Comparison of ENCODE assay signal across 1 cellular context in the genomic region with DNA sequence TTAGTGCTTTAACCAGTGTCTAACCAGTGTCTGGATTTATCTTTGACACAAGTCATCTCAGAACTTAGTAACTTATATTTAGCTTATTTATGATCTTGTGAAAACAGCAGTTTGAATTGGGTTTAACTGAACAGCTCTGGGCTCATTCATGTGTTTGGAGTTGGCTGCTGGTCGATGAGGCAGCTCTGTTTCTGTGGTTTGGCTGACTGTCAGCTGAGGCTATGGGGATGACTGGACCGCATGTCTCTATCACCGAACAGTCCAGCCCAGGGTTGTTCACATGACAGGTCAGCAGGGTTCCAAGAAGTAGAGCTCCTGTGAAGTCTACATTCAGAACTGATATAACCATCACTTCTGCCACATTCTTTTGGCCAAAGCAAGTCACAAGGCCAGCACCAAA.
TF ChIP-seq lines count a peak whose summit lies in the region.

No MANE protein-coding gene starts in this region.

TF ChIP-seq in K562, 482 proteins besides CTCF, POLR2A, EP300 and RAD21 (continued from another document):
- TF ChIP-seq, protein P1, sequence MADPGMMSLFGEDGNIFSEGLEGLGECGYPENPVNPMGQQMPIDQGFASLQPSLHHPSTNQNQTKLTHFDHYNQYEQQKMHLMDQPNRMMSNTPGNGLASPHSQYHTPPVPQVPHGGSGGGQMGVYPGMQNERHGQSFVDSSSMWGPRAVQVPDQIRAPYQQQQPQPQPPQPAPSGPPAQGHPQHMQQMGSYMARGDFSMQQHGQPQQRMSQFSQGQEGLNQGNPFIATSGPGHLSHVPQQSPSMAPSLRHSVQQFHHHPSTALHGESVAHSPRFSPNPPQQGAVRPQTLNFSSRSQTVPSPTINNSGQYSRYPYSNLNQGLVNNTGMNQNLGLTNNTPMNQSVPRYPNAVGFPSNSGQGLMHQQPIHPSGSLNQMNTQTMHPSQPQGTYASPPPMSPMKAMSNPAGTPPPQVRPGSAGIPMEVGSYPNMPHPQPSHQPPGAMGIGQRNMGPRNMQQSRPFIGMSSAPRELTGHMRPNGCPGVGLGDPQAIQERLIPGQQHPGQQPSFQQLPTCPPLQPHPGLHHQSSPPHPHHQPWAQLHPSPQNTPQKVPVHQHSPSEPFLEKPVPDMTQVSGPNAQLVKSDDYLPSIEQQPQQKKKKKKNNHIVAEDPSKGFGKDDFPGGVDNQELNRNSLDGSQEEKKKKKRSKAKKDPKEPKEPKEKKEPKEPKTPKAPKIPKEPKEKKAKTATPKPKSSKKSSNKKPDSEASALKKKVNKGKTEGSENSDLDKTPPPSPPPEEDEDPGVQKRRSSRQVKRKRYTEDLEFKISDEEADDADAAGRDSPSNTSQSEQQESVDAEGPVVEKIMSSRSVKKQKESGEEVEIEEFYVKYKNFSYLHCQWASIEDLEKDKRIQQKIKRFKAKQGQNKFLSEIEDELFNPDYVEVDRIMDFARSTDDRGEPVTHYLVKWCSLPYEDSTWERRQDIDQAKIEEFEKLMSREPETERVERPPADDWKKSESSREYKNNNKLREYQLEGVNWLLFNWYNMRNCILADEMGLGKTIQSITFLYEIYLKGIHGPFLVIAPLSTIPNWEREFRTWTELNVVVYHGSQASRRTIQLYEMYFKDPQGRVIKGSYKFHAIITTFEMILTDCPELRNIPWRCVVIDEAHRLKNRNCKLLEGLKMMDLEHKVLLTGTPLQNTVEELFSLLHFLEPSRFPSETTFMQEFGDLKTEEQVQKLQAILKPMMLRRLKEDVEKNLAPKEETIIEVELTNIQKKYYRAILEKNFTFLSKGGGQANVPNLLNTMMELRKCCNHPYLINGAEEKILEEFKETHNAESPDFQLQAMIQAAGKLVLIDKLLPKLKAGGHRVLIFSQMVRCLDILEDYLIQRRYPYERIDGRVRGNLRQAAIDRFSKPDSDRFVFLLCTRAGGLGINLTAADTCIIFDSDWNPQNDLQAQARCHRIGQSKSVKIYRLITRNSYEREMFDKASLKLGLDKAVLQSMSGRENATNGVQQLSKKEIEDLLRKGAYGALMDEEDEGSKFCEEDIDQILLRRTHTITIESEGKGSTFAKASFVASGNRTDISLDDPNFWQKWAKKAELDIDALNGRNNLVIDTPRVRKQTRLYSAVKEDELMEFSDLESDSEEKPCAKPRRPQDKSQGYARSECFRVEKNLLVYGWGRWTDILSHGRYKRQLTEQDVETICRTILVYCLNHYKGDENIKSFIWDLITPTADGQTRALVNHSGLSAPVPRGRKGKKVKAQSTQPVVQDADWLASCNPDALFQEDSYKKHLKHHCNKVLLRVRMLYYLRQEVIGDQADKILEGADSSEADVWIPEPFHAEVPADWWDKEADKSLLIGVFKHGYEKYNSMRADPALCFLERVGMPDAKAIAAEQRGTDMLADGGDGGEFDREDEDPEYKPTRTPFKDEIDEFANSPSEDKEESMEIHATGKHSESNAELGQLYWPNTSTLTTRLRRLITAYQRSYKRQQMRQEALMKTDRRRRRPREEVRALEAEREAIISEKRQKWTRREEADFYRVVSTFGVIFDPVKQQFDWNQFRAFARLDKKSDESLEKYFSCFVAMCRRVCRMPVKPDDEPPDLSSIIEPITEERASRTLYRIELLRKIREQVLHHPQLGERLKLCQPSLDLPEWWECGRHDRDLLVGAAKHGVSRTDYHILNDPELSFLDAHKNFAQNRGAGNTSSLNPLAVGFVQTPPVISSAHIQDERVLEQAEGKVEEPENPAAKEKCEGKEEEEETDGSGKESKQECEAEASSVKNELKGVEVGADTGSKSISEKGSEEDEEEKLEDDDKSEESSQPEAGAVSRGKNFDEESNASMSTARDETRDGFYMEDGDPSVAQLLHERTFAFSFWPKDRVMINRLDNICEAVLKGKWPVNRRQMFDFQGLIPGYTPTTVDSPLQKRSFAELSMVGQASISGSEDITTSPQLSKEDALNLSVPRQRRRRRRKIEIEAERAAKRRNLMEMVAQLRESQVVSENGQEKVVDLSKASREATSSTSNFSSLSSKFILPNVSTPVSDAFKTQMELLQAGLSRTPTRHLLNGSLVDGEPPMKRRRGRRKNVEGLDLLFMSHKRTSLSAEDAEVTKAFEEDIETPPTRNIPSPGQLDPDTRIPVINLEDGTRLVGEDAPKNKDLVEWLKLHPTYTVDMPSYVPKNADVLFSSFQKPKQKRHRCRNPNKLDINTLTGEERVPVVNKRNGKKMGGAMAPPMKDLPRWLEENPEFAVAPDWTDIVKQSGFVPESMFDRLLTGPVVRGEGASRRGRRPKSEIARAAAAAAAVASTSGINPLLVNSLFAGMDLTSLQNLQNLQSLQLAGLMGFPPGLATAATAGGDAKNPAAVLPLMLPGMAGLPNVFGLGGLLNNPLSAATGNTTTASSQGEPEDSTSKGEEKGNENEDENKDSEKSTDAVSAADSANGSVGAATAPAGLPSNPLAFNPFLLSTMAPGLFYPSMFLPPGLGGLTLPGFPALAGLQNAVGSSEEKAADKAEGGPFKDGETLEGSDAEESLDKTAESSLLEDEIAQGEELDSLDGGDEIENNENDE (IDR thresholded peaks at IDR 0.05; ENCODE audit: low read depth, low read length) = no peak
- TF ChIP-seq ZNF707 (CRISPR knock-in tag; conservative IDR thresholded peaks at IDR 0.05) = no peak
- TF ChIP-seq BCL6 (CRISPR knock-in tag; IDR thresholded peaks at IDR 0.05) = no peak
- TF ChIP-seq POLR3G (IDR thresholded peaks at IDR 0.05; ENCODE audit: extremely low read depth, insufficient read length, insufficient replicate concordance) = no peak
- no peak for TF ChIP-seq TCF7 (IDR thresholded peaks at IDR 0.05; ENCODE audit: borderline replicate concordance)
- 0 out of 2 replicates have a peak, but pooled peaks have one; percentile 11 for TF ChIP-seq FOSL1 (tag; conservative IDR thresholded peaks at IDR 0.05)
- no peak for TF ChIP-seq ZFP36 (IDR thresholded peaks at IDR 0.05; ENCODE audit: low read depth, low read length, partially characterized antibody)
- no peak for TF ChIP-seq ARID2 (IDR thresholded peaks at IDR 0.05)
- no peak for TF ChIP-seq ZNF316 (IDR thresholded peaks at IDR 0.05)
- no peak for TF ChIP-seq LEF1 (IDR thresholded peaks at IDR 0.05)
- TF ChIP-seq XRCC5 (IDR thresholded peaks at IDR 0.05; ENCODE audit: low read depth, low read length) = no peak
- TF ChIP-seq MTA1 (IDR thresholded peaks at IDR 0.05; ENCODE audit: borderline replicate concordance) = no peak
- no peak for TF ChIP-seq RB1 (IDR thresholded peaks at IDR 0.05; ENCODE audit: low read depth)
- TF ChIP-seq MECOM (CRISPR knock-in tag; IDR thresholded peaks at IDR 0.05) = no peak
